In the genomic region with DNA sequence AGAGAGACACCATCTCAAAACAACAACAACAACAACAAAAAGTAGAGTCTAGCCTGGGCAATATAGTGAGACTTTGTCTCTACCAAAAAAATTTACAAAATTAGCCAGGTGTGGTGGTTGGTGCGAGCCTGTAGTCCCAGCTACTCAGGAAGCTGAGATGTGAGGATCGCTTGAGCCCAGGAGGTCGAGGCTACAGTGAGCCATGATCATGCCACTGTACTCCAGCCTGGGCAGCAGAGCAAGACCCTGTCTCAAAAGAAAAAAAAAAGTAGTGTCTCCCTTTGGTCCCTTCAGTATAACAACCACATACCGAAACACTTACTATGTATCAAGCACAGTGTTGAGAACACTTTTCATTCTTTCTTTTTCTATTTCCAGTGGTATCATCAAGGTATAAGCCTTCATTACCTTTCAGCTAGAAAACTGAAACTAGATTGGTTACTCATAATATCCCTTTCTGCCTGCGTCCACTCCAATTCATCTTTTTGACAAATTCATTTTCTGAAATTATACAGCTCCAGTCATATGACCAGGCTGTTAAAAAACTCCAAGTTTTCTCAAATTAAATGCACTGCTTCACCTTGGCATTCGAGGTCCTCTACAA, we compare ENCODE assay signal across 11 cellular contexts.
A peak's percentile ranks its signal among the peaks of the same experiment; 100 is the strongest.
DNase-seq lines count a peak whose midpoint lies in the region; ATAC-seq and FAIRE-seq lines count a peak whose summit lies in the region.
"Had no signal": no experiment of that assay in that cellular context is flagged by ENCODE, and none has a peak within 500 bp of the region (broad histone marks: within the 10 kb centered on the region; RNA-seq: fewer than 3 reads in every experiment).

No MANE protein-coding gene starts in this region.

- no peak for FAIRE-seq in RCC 7860 (lab: Jason Lieb, UNC)
- FAIRE-seq: endometrium had no signal

- DNase-seq in posterior cingulate gyrus: no peak
- DNase-seq in cerebellar cortex (ENCODE audit: low spot score): no peak
- DNase-seq in RCC 7860 (ENCODE audit: low spot score): no peak
- no peak for DNase-seq in HUDEP-2 (lab: John Stamatoyannopoulos, UW; ENCODE audit: unreplicated experiment in 76 of 76)
- DNase-seq: BE2C, NCI-H2029 treated with DMSO at 0.1 percent for 48 hours had no signal

- peak; percentile 91 for ATAC-seq in GM18498 (IDR thresholded peaks at IDR 0.05; ENCODE audit: unreplicated experiment)
- peak; percentile 96 for ATAC-seq in GM19395 (IDR thresholded peaks at IDR 0.05; ENCODE audit: unreplicated experiment)
- peak; percentile 91 for ATAC-seq in HG02852 (IDR thresholded peaks at IDR 0.05; ENCODE audit: unreplicated experiment)
- ATAC-seq in HG03565 (IDR thresholded peaks at IDR 0.05; ENCODE audit: unreplicated experiment): peak; percentile 94

- intact Hi-C loops in posterior cingulate gyrus (cut with DNase I): no loop called here
